In genomic region chr7:102291056-102291915, GRCh38 we compare ENCODE assay signal across 9 cellular contexts. TPM values are rescaled to one million over a fixed set of nuclear protein-coding genes. Genes with fewer than 3 reads are reported as not detected.
DNase-seq lines count a peak whose midpoint lies in the region; ATAC-seq and TF ChIP-seq lines count a peak whose summit lies in the region.
"Had no signal": no experiment of that assay in that cellular context is flagged by ENCODE, and none has a peak within 500 bp of the region (broad histone marks: within the 10 kb centered on the region; RNA-seq: fewer than 3 reads in every experiment).

No MANE protein-coding gene starts in this region.

- TF ChIP-seq CTCF in upper lobe of right lung (IDR thresholded peaks at IDR 0.05) = no peak

- peak overlapping the region; percentile 69 to 93 (median 89) for H3K27ac Mint-ChIP-seq in IgD-negative memory B cell

- no peaks in the 10 kb centered on the region for H3K27me3 ChIP-seq in upper lobe of right lung

- peaks cover 4% of the 10 kb centered on the region for H3K27me3 Mint-ChIP-seq in IgD-negative memory B cell

- intact Hi-C loops in upper lobe of right lung (cut with DNase I) = no loop called here

- ATAC-seq in GM18502 (IDR thresholded peaks at IDR 0.05; ENCODE audit: poor library complexity, unreplicated experiment) (peak; percentile 62), GM21381 (IDR thresholded peaks at IDR 0.05; ENCODE audit: unreplicated experiment) (peak; percentile 32), upper lobe of right lung (no peak)

- H3K4me3 ChIP-seq in upper lobe of right lung = no peak overlapping the region

- DNase-seq in kidney glomerular epithelial cell (lab: John Stamatoyannopoulos, UW) (peak; percentile 35), NCI-H524 treated with DMSO at 0.1 percent for 48 hours (lab: John Stamatoyannopoulos, UW) (no peak), KG1 (lab: John Stamatoyannopoulos, UW) (no peak), ecto neural progenitor cell (ENCODE audit: low spot score) (no peak), upper lobe of right lung (no peak)
- DNase-seq: NCI-H2107 had no signal

- H3K4me1 Mint-ChIP-seq in IgD-negative memory B cell = peaks cover 46 to 65% (median 54%) of the 10 kb centered on the region in 3 donors

- no peak overlapping the region for H3K27ac ChIP-seq in upper lobe of right lung

- H3K9me3 Mint-ChIP-seq in IgD-negative memory B cell = no peaks in the 10 kb centered on the region

- peaks cover 6% of the 10 kb centered on the region for H3K4me1 ChIP-seq in upper lobe of right lung

- peak overlapping the region; percentile 86 to 96 (median 94) for H3K4me3 Mint-ChIP-seq in IgD-negative memory B cell

- no peaks in the 10 kb centered on the region for H3K36me3 ChIP-seq in upper lobe of right lung

- no peaks in the 10 kb centered on the region for H3K9me3 ChIP-seq in upper lobe of right lung

- no peaks in the 10 kb centered on the region for H3K36me3 Mint-ChIP-seq in IgD-negative memory B cell

RNA-seq across cellular contexts. Expression of gene SH2B2, which starts 4.6 kb away (rescaled TPM):
- 64.5 TPM for polyA plus RNA-seq in IgD-negative memory B cell
- 13.2 TPM for total RNA-seq in upper lobe of right lung
